Comparison of ENCODE assay signal across 17 cellular contexts in the genomic region with DNA sequence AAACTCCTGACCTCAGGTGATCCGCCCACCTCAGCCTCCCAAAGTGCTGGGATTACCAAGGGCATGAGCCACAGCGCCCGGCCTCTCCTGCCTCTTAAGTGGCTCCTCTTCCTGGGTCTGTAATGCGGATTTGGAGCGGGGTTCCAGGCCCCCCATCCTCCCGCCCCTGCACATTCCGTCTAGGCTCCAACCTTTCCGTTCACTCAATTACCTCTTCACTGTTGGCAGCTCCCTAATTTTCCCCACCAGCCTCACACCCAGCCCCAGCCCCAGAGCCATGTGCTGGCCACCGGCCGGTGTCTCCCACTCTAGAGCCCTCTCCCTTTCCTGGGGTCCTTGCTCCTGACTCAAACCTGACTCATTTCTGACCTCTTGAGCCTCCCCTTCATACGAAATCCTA. TPM values are rescaled to one million over a fixed set of nuclear protein-coding genes. Genes with fewer than 3 reads are reported as not detected.
A peak's percentile ranks its signal among the peaks of the same experiment; 100 is the strongest.
DNase-seq lines count a peak whose midpoint lies in the region; ATAC-seq, FAIRE-seq and TF ChIP-seq lines count a peak whose summit lies in the region.
"Had no signal": no experiment of that assay in that cellular context is flagged by ENCODE, and none has a peak within 500 bp of the region (broad histone marks: within the 10 kb centered on the region; RNA-seq: fewer than 3 reads in every experiment).

No MANE protein-coding gene starts in this region.

- no peaks in the 10 kb centered on the region for H3K36me3 ChIP-seq in pancreas
- H3K36me3 ChIP-seq: MG63 had no signal

- no peaks in the 10 kb centered on the region for H3K27me3 Mint-ChIP-seq in H9 (ENCODE audit: low read depth)
- no peaks in the 10 kb centered on the region for H3K27me3 Mint-ChIP-seq in activated T-helper 2 cell treated with anti-CD3 and anti-CD28 coated beads, Interferon-gamma antibody, Interleukin-2, Interleukin-4, amounts not matched to agents 10 μg/mL and 5 μg/mL and 100 μg/mL, durations not matched to agents 14 hours and 24 hours and 36 hours (ENCODE audit: low read depth)
- H3K27me3 Mint-ChIP-seq in nephron progenitor cell (ENCODE audit: low read depth, poor library complexity): peaks cover 3% of the 10 kb centered on the region
- H3K27me3 Mint-ChIP-seq: CD4-positive, CD25-positive, alpha-beta regulatory T cell had no signal

- H4K20me1 ChIP-seq in H9 (ENCODE audit: control insufficient read depth, insufficient read depth, insufficient read length): no peaks in the 10 kb centered on the region

- intact Hi-C loops in activated T-helper 2 cell treated with anti-CD3 and anti-CD28 coated beads, Interferon-gamma antibody, Interleukin-2, Interleukin-4, amounts not matched to agents 10 μg/mL and 5 μg/mL and 100 μg/mL, durations not matched to agents 14 hours and 24 hours and 36 hours (cut with micrococcal nuclease): no loop called here
- intact Hi-C loops in pancreas (cut with DNase I): no loop called here

- H3K18ac ChIP-seq in H9 (ENCODE audit: insufficient read length, low read depth, low read length): no peak overlapping the region

- H3K9me3 Mint-ChIP-seq in H9: no peaks in the 10 kb centered on the region; a peak in 1 of 5 replicates
- H3K9me3 Mint-ChIP-seq in activated T-helper 2 cell treated with anti-CD3 and anti-CD28 coated beads, Interferon-gamma antibody, Interleukin-2, Interleukin-4, amounts not matched to agents 10 μg/mL and 5 μg/mL and 100 μg/mL, durations not matched to agents 14 hours and 24 hours and 36 hours: no peaks in the 10 kb centered on the region
- no peaks in the 10 kb centered on the region for H3K9me3 Mint-ChIP-seq in nephron progenitor cell
- H3K9me3 Mint-ChIP-seq in stimulated activated effector memory CD8-positive, alpha-beta T cell treated with anti-CD3 and anti-CD28 coated beads, Interleukin-12 subunit alpha, Interleukin-12 subunit beta, amount 100 ng/mL, for 72 hours: no peaks in the 10 kb centered on the region
- H3K9me3 Mint-ChIP-seq: CD4-positive, CD25-positive, alpha-beta regulatory T cell; HFFc6 had no signal

- H3K27me3 ChIP-seq in H9 (ENCODE audit: insufficient read depth, low read length) (no peaks in the 10 kb centered on the region), pancreas (no peaks in the 10 kb centered on the region)
- H3K27me3 ChIP-seq: MG63 had no signal

- no peak overlapping the region for H4K91ac ChIP-seq in H9 (ENCODE audit: insufficient read length, low read depth, low read length)

- H2BK12ac ChIP-seq in H9 (ENCODE audit: insufficient read length, low read depth, low read length): no peak overlapping the region

- no peaks in the 10 kb centered on the region for H3K4me1 ChIP-seq in H9 (ENCODE audit: insufficient read depth, low read length)
- peaks cover 0 to 10% (median 7%) of the 10 kb centered on the region in 3 donors for H3K4me1 ChIP-seq in pancreas

- no peak overlapping the region for H3K56ac ChIP-seq in H9 (ENCODE audit: insufficient read length, low read depth, low read length)

- H2BK15ac ChIP-seq in H9 (ENCODE audit: low read depth, low read length): no peak overlapping the region

- H3K14ac ChIP-seq in H9 (ENCODE audit: insufficient read depth, low read length): no peak overlapping the region

- H3K36me3 Mint-ChIP-seq in H9 (ENCODE audit: insufficient read depth in 1 of 3, low read depth in 3 of 3): peaks cover 16 to 37% (median 24%) of the 10 kb centered on the region in 3 experiments; a peak in 6 of 7 replicates
- H3K36me3 Mint-ChIP-seq in activated T-helper 2 cell treated with anti-CD3 and anti-CD28 coated beads, Interferon-gamma antibody, Interleukin-2, Interleukin-4, amounts not matched to agents 10 μg/mL and 5 μg/mL and 100 μg/mL, durations not matched to agents 14 hours and 24 hours and 36 hours (ENCODE audit: low read depth): peaks cover 19% of the 10 kb centered on the region
- H3K36me3 Mint-ChIP-seq in nephron progenitor cell (ENCODE audit: low read depth): peaks cover 37% of the 10 kb centered on the region
- peaks cover 24% of the 10 kb centered on the region for H3K36me3 Mint-ChIP-seq in stimulated activated effector memory CD8-positive, alpha-beta T cell treated with anti-CD3 and anti-CD28 coated beads, Interleukin-12 subunit alpha, Interleukin-12 subunit beta, amount 100 ng/mL, for 72 hours

- no peak overlapping the region for H3T11ph ChIP-seq in H9 (ENCODE audit: low read length)

- WGBS in H9 (ENCODE audit: extremely low coverage, insufficient read length, low lambda C conversion rate): no CpG with 5 or more reads among the region's 11 CpGs
- 96 to 98% methylated on average over 11 of the region's 11 CpGs for WGBS in pancreas, 2 donors

- no peak overlapping the region for H2BK20ac ChIP-seq in H9 (ENCODE audit: low read depth, low read length, poor library complexity, severe bottlenecking)

- H3K4me1 Mint-ChIP-seq in H9: peaks cover 10 to 12% of the 10 kb centered on the region in 2 experiments
- H3K4me1 Mint-ChIP-seq in activated T-helper 2 cell treated with anti-CD3 and anti-CD28 coated beads, Interferon-gamma antibody, Interleukin-2, Interleukin-4, amounts not matched to agents 10 μg/mL and 5 μg/mL and 100 μg/mL, durations not matched to agents 14 hours and 24 hours and 36 hours (ENCODE audit: low read depth): peaks cover 6% of the 10 kb centered on the region
- H3K4me1 Mint-ChIP-seq in nephron progenitor cell: peaks cover 31% of the 10 kb centered on the region
- H3K4me1 Mint-ChIP-seq in stimulated activated effector memory CD8-positive, alpha-beta T cell treated with anti-CD3 and anti-CD28 coated beads, Interleukin-12 subunit alpha, Interleukin-12 subunit beta, amount 100 ng/mL, for 72 hours: peaks cover 4% of the 10 kb centered on the region

- no peak overlapping the region for H3K4me2 ChIP-seq in H9 (ENCODE audit: insufficient read depth, insufficient read length, low read length)

- H3K27ac ChIP-seq in H9 (ENCODE audit: insufficient read length, low read depth, low read length) (no peak overlapping the region), pancreas (no peak overlapping the region)

- no peak overlapping the region for H3K4me3 ChIP-seq in pancreas
- H3K4me3 ChIP-seq: MG63 had no signal

- FAIRE-seq in pancreas (lab: Jason Lieb, UNC): no peak

- H4K8ac ChIP-seq in H9 (replicated peaks; ENCODE audit: insufficient read length, low read depth, low read length): no peak overlapping the region

- no peak overlapping the region for H3K9ac ChIP-seq in H9 (ENCODE audit: extremely low read depth, insufficient read length, low read length)

- no peak overlapping the region for H2AK5ac ChIP-seq in H9 (ENCODE audit: insufficient read length, low read length)

- no peak for DNase-seq in H9
- DNase-seq in activated T-helper 2 cell treated with anti-CD3 and anti-CD28 coated beads, Interferon-gamma antibody, Interleukin-2, Interleukin-4, amounts not matched to agents 10 μg/mL and 5 μg/mL and 100 μg/mL, durations not matched to agents 14 hours and 24 hours and 36 hours (ENCODE audit: low spot score): no peak
- no peak for DNase-seq in nephron progenitor cell
- no peak for DNase-seq in stimulated activated effector memory CD8-positive, alpha-beta T cell treated with anti-CD3 and anti-CD28 coated beads, Interleukin-12 subunit alpha, Interleukin-12 subunit beta, amount 100 ng/mL, for 72 hours (ENCODE audit: low spot score in 2 of 2)
- no peak for DNase-seq in HUDEP-2 (lab: John Stamatoyannopoulos, UW; ENCODE audit: unreplicated experiment in 76 of 76)
- no peak for DNase-seq in pancreas
- DNase-seq: CD4-positive, CD25-positive, alpha-beta regulatory T cell; HFFc6; MG63; NCI-H1417; NCI-H1694 treated with DMSO at 0.1 percent for 48 hours; NCI-H2081 treated with DMSO at 0.1 percent for 48 hours; NCI-H2171 treated with DMSO at 0.1 percent for 48 hours; NCI-H446; NCI-H526; Right ventricle myocardium superior had no signal

- H3K9me3 ChIP-seq in H9 (ENCODE audit: control insufficient read depth, low read depth, low read length) (no peaks in the 10 kb centered on the region), pancreas (no peaks in the 10 kb centered on the region)
- H3K9me3 ChIP-seq: MG63 had no signal

- no peak for ATAC-seq in stimulated activated effector memory CD8-positive, alpha-beta T cell treated with anti-CD3 and anti-CD28 coated beads, Interleukin-12 subunit alpha, Interleukin-12 subunit beta, amount 100 ng/mL, for 72 hours
- ATAC-seq in GM19463 (IDR thresholded peaks at IDR 0.05; ENCODE audit: unreplicated experiment): no peak
- ATAC-seq in pancreas: no peak

- no peak overlapping the region for H3K4ac ChIP-seq in H9 (ENCODE audit: low read depth, low read length)

- no peak overlapping the region for H4K5ac ChIP-seq in H9 (ENCODE audit: insufficient read length, low read depth, low read length)

- H2BK5ac ChIP-seq in H9 (ENCODE audit: insufficient read length, low read length): no peak overlapping the region

- H3K27ac Mint-ChIP-seq in H9: peak overlapping the region; percentile 54 to 86 (median 63); a peak in 5 of 7 replicates
- H3K27ac Mint-ChIP-seq in activated T-helper 2 cell treated with anti-CD3 and anti-CD28 coated beads, Interferon-gamma antibody, Interleukin-2, Interleukin-4, amounts not matched to agents 10 μg/mL and 5 μg/mL and 100 μg/mL, durations not matched to agents 14 hours and 24 hours and 36 hours: peak overlapping the region; percentile 24
- H3K27ac Mint-ChIP-seq in nephron progenitor cell: peak overlapping the region; percentile 44
- H3K27ac Mint-ChIP-seq in stimulated activated effector memory CD8-positive, alpha-beta T cell treated with anti-CD3 and anti-CD28 coated beads, Interleukin-12 subunit alpha, Interleukin-12 subunit beta, amount 100 ng/mL, for 72 hours: peak overlapping the region; percentile 40
- H3K27ac Mint-ChIP-seq: CD4-positive, CD25-positive, alpha-beta regulatory T cell; HFFc6 had no signal

- H3K4me3 Mint-ChIP-seq in H9: no peak overlapping the region
- no peak overlapping the region for H3K4me3 Mint-ChIP-seq in activated T-helper 2 cell treated with anti-CD3 and anti-CD28 coated beads, Interferon-gamma antibody, Interleukin-2, Interleukin-4, amounts not matched to agents 10 μg/mL and 5 μg/mL and 100 μg/mL, durations not matched to agents 14 hours and 24 hours and 36 hours (ENCODE audit: low read depth)
- no peak overlapping the region for H3K4me3 Mint-ChIP-seq in nephron progenitor cell
- no peak overlapping the region for H3K4me3 Mint-ChIP-seq in stimulated activated effector memory CD8-positive, alpha-beta T cell treated with anti-CD3 and anti-CD28 coated beads, Interleukin-12 subunit alpha, Interleukin-12 subunit beta, amount 100 ng/mL, for 72 hours
- H3K4me3 Mint-ChIP-seq: CD4-positive, CD25-positive, alpha-beta regulatory T cell; HFFc6 had no signal

- H2AFZ ChIP-seq in H9 (ENCODE audit: low read length): no peak overlapping the region

- H2BK120ac ChIP-seq in H9 (ENCODE audit: low read depth, low read length, poor library complexity, severe bottlenecking): no peak overlapping the region

- no peak overlapping the region for H3K23ac ChIP-seq in H9 (ENCODE audit: insufficient read length, low read depth, low read length)

- TF ChIP-seq CTCF in H9 (conservative IDR thresholded peaks at IDR 0.05): no peak
- no peak for TF ChIP-seq CTCF in nephron progenitor cell (IDR thresholded peaks at IDR 0.05)
- no peak for TF ChIP-seq CTCF in pancreas (IDR thresholded peaks at IDR 0.05)

- no peaks in the 10 kb centered on the region for H3K79me1 ChIP-seq in H9 (ENCODE audit: insufficient read depth, low read depth, low read length, poor library complexity, severe bottlenecking)

- no peaks in the 10 kb centered on the region for H3K23me2 ChIP-seq in H9 (ENCODE audit: insufficient read length, low read depth, low read length, poor library complexity, severe bottlenecking)

- peaks cover 1% of the 10 kb centered on the region; the same call in 1 of the 2 replicates for H3K79me2 ChIP-seq in H9 (ENCODE audit: insufficient read depth, low read length)

RNA-seq across cellular contexts. Expression of gene ASB13, which starts 16.6 kb away (rescaled TPM):
- total RNA-seq in H9 (2021) (13.8 and 14.9 TPM in 2 replicates), pancreas (10 to 100 TPM in 3 of 6 donors, 1 to 10 TPM in 3; 8.7 to 17.6 (median 10.2) TPM)
- total RNA-seq in activated T-helper 2 cell treated with anti-CD3 and anti-CD28 coated beads, Interferon-gamma antibody, Interleukin-2, Interleukin-4, amounts not matched to agents 10 μg/mL and 5 μg/mL and 100 μg/mL, durations not matched to agents 14 hours and 24 hours and 36 hours: 15.2 and 15.5 TPM in 2 replicates
- 10 to 100 TPM; 15.1 to 22.2 TPM for polyA plus RNA-seq in pancreas

RNA-seq across cellular contexts. Expression of gene TASOR2, which starts 34.9 kb away (rescaled TPM):
- total RNA-seq in H9 (2021): 64.5 and 67.0 TPM in 2 replicates
- total RNA-seq in activated T-helper 2 cell treated with anti-CD3 and anti-CD28 coated beads, Interferon-gamma antibody, Interleukin-2, Interleukin-4, amounts not matched to agents 10 μg/mL and 5 μg/mL and 100 μg/mL, durations not matched to agents 14 hours and 24 hours and 36 hours: 60.1 and 68.7 TPM in 2 replicates
- 10 to 100 TPM; 24.4 to 36.9 (median 30.2) TPM for total RNA-seq in pancreas
- polyA plus RNA-seq in pancreas: 10 to 100 TPM; 10.7 to 11.9 TPM
